4 cellular contexts compared by ENCODE assay signal in the genomic region with DNA sequence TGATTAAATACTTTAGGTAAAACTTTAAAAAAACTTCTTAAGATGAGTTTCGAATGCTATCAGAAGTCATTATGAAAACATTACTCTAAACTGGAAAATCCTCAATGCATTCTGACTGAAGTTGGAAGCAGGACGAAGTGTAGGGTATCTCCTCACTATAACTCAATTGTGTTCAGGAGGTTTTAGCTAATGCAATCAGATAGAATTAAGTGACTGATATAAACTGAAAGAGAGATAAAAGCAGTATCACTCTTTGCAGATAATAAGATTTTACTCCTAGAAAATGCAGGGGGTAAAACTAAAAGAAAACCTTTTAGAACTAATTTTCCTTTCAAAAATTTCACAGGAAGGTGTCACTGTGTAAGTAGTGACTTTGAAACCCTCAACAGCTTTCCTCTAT. TPM values are rescaled to one million over a fixed set of nuclear protein-coding genes. Genes with fewer than 3 reads are reported as not detected.
"Had no signal": no experiment of that assay in that cellular context is flagged by ENCODE, and none has a peak within 500 bp of the region (broad histone marks: within the 10 kb centered on the region; RNA-seq: fewer than 3 reads in every experiment).

No MANE protein-coding gene starts in this region.

- ATAC-seq: GM12878 had no signal

- DNase-seq: GDM1, GF-D8 had no signal

- H3K4me3 ChIP-seq: GM12878 had no signal

RNA-seq across cellular contexts. Expression of gene TAS2R1, which starts 22.1 kb away (rescaled TPM):
- total RNA-seq: G401, GM12878 had no signal
- polyA plus RNA-seq: GM12878 had no signal
